In genomic region chr1:173224280-173224886, GRCh38 we compare ENCODE assay signal across 1 cellular context.
TF ChIP-seq lines count a peak whose summit lies in the region.

No MANE protein-coding gene starts in this region.

TF ChIP-seq in GM12878, 131 proteins besides CTCF, POLR2A, EP300 and RAD21:
- peak; percentile 29; the same call in 1 of the 2 replicates for TF ChIP-seq NBN (IDR thresholded peaks at IDR 0.05)
- no peak for TF ChIP-seq RCOR1 (conservative IDR thresholded peaks at IDR 0.05; ENCODE audit: low read depth, low read length)
